In genomic region chr7:15821484-15822122, GRCh38 we compare ENCODE assay signal across 23 cellular contexts.
DNase-seq lines count a peak whose midpoint lies in the region; ATAC-seq, FAIRE-seq and TF ChIP-seq lines count a peak whose summit lies in the region.
"Had no signal": no experiment of that assay in that cellular context is flagged by ENCODE, and none has a peak within 500 bp of the region (broad histone marks: within the 10 kb centered on the region; RNA-seq: fewer than 3 reads in every experiment).

No MANE protein-coding gene starts in this region.

- H3K18ac ChIP-seq in IMR-90 (ENCODE audit: low read depth, low read length) = no peak overlapping the region

- H3K4me2 ChIP-seq in IMR-90 (ENCODE audit: low read depth, low read length) = no peak overlapping the region

- H3K27me3 Mint-ChIP-seq in mesothelial cell of epicardium (ENCODE audit: low read depth) = no peaks in the 10 kb centered on the region
- H3K27me3 Mint-ChIP-seq: CD4-positive, alpha-beta T cell; central memory CD8-positive, alpha-beta T cell; naive B cell; stimulated activated memory B cell treated with anti-CD40 and anti-IgM and Interleukin-4, amounts not matched to agents 10 μg/mL and 1 μg/mL and 100 μg/mL, for 72 hours had no signal

- H3K9me3 Mint-ChIP-seq in mesothelial cell of epicardium = no peaks in the 10 kb centered on the region
- H3K9me3 Mint-ChIP-seq: CD4-positive, alpha-beta T cell; naive B cell had no signal

- TF ChIP-seq RAD21 in IMR-90 (IDR thresholded peaks at IDR 0.05; ENCODE audit: low read length) = no peak

- no TSS peak for BruUV-seq in IMR-90 (replicated peaks; lab: Mats Ljungman, UMichigan)

- no peak overlapping the region for H2AK5ac ChIP-seq in IMR-90 (ENCODE audit: low read depth, low read length)

- no peak overlapping the region for H2AFZ ChIP-seq in IMR-90 (replicated peaks; ENCODE audit: low read length, poor library complexity)

- H3K4me3 ChIP-seq in IMR-90 (ENCODE audit: insufficient read depth, low read depth, low read length) (no peak overlapping the region), fibroblast of the aortic adventitia (ENCODE audit: low read depth, low read length) (no peak overlapping the region)
- H3K4me3 ChIP-seq: HAP-1 had no signal

- no peak overlapping the region for H2BK5ac ChIP-seq in IMR-90 (ENCODE audit: low read depth, low read length, poor library complexity, severe bottlenecking)

- H2BK15ac ChIP-seq in IMR-90 (ENCODE audit: low read depth, low read length) = no peak overlapping the region

- no peaks in the 10 kb centered on the region for H3K36me3 ChIP-seq in IMR-90 (ENCODE audit: control insufficient read depth, insufficient read depth, low read length)
- H3K36me3 ChIP-seq: HAP-1 had no signal

- no peaks in the 10 kb centered on the region for H3K9me1 ChIP-seq in IMR-90 (ENCODE audit: insufficient read depth, low read length)

- peaks cover 6% of the 10 kb centered on the region for H3K4me1 Mint-ChIP-seq in mesothelial cell of epicardium
- H3K4me1 Mint-ChIP-seq: central memory CD8-positive, alpha-beta T cell; naive B cell; stimulated activated memory B cell treated with anti-CD40 and anti-IgM and Interleukin-4, amounts not matched to agents 10 μg/mL and 1 μg/mL and 100 μg/mL, for 72 hours had no signal

- no peak overlapping the region for H4K5ac ChIP-seq in IMR-90 (ENCODE audit: low read depth, low read length)

- H3K27ac ChIP-seq in IMR-90 (ENCODE audit: insufficient read depth, low read length) = no peak overlapping the region

- in situ Hi-C loops in IMR-90 (cut with MboI; ENCODE audit: low sequenced_read_pairs) = no loop called here

- no peak overlapping the region for H2BK20ac ChIP-seq in IMR-90 (ENCODE audit: low read depth, low read length)

- H3K79me1 ChIP-seq in IMR-90 (ENCODE audit: low read depth in 1 of 2, low read length in 2 of 2) = no peaks in the 10 kb centered on the region

- TF ChIP-seq POLR2A in IMR-90 (IDR thresholded peaks at IDR 0.05; ENCODE audit: low read depth, low read length) (no peak), H54 (IDR thresholded peaks at IDR 0.05; ENCODE audit: low read depth, low read length) (no peak)

- dilution Hi-C loops in IMR-90 (cut with HindIII; ENCODE audit: low sequenced_read_pairs, unreplicated experiment) = no loop called here

- no peak overlapping the region for H3K23ac ChIP-seq in IMR-90 (ENCODE audit: low read depth, low read length)

- no peak overlapping the region for H2BK120ac ChIP-seq in IMR-90 (ENCODE audit: low read depth, low read length)

- H3K14ac ChIP-seq in IMR-90 (replicated peaks; ENCODE audit: low read depth, low read length) = no peak overlapping the region

- TF ChIP-seq CTCF in IMR-90 (conservative IDR thresholded peaks at IDR 0.05; ENCODE audit: low read depth, low read length) = no peak
- no peak for TF ChIP-seq CTCF in fibroblast of the aortic adventitia (IDR thresholded peaks at IDR 0.05; ENCODE audit: insufficient read depth, low read length)
- TF ChIP-seq CTCF in mesothelial cell of epicardium (IDR thresholded peaks at IDR 0.05; ENCODE audit: unreplicated experiment) = no peak

- FAIRE-seq in H54 (lab: Jason Lieb, UNC) = no peak
- FAIRE-seq: RCC 7860 had no signal

- CTCF ChIA-PET in IMR-90 (lab: Yijun Ruan, JAX) = interaction anchor here (1.2 to 2.2 kb wide), 2 partner anchors 10 kb away, joined by 3 to 6 read pairs; no protein-coding TSS in a partner anchor

- 0 out of 2 replicates have a peak, but pooled peaks cover 1% of the 10 kb centered on the region for H3K4me1 ChIP-seq in IMR-90 (ENCODE audit: control insufficient read depth, insufficient read depth, low read length)
- H3K4me1 ChIP-seq: HAP-1 had no signal

- peak overlapping the region; percentile 59 for H3K27ac Mint-ChIP-seq in mesothelial cell of epicardium
- H3K27ac Mint-ChIP-seq: CD4-positive, alpha-beta T cell; naive B cell; stimulated activated memory B cell treated with anti-CD40 and anti-IgM and Interleukin-4, amounts not matched to agents 10 μg/mL and 1 μg/mL and 100 μg/mL, for 72 hours had no signal

- H3K4ac ChIP-seq in IMR-90 (ENCODE audit: low read depth, low read length) = no peak overlapping the region

- DNase-seq in AG20443 (ENCODE audit: low spot score) (peak; percentile 29), IMR-90 (no peak), fibroblast of the aortic adventitia (ENCODE audit: low read depth) (peak; percentile 81), mesothelial cell of epicardium (ENCODE audit: low spot score in 2 of 2, unreplicated experiment in 2 of 2) (no peak), H54 (ENCODE audit: insufficient read length, low spot score) (no peak), GM19238 (ENCODE audit: insufficient read length, low spot score) (no peak), NCI-H526 (lab: John Stamatoyannopoulos, UW) (no peak), T-helper 1 cell (no peak)
- DNase-seq: activated CD4-positive, alpha-beta T cell treated with anti-CD3 and anti-CD28 coated beads, Interleukin-2, amount 50 U/mL, for 4 hours; activated naive CD4-positive, alpha-beta T cell; CD4-positive, alpha-beta T cell; DMS153; effector CD8-positive, alpha-beta T cell; hippocampal formation; naive B cell; NCI-H1092 treated with DMSO at 0.1 percent for 48 hours; NCI-H2029 treated with DMSO at 0.1 percent for 48 hours; stimulated activated CD4-positive, alpha-beta T cell treated with anti-CD3 and anti-CD28 coated beads, Interleukin-1b, Interleukin-23, amount 100 ng/mL, for 48 hours; T-helper 2 cell had no signal

- no peaks in the 10 kb centered on the region for H3K9me3 ChIP-seq in IMR-90 (ENCODE audit: control insufficient read depth, insufficient read depth, low read length)
- H3K9me3 ChIP-seq: HAP-1 had no signal

- no peaks in the 10 kb centered on the region for H3K36me3 Mint-ChIP-seq in mesothelial cell of epicardium
- H3K36me3 Mint-ChIP-seq: naive B cell; stimulated activated memory B cell treated with anti-CD40 and anti-IgM and Interleukin-4, amounts not matched to agents 10 μg/mL and 1 μg/mL and 100 μg/mL, for 72 hours had no signal

- H3K56ac ChIP-seq in IMR-90 (ENCODE audit: extremely low read depth, insufficient read depth, low read length) = no peak overlapping the region

- H2AK9ac ChIP-seq in IMR-90 (replicated peaks; ENCODE audit: low read depth, low read length, poor library complexity) = no peak overlapping the region

- H3K27me3 ChIP-seq in IMR-90 (ENCODE audit: control insufficient read depth, insufficient read depth, low read length) = no peaks in the 10 kb centered on the region

- H4K20me1 ChIP-seq in IMR-90 (ENCODE audit: insufficient read depth, low read length) = no peaks in the 10 kb centered on the region

- intact Hi-C loops in IMR-90 (cut with micrococcal nuclease) = no loop called here

- peak; percentile 35; the same call in 1 of the 2 replicates for ATAC-seq in IMR-90 (ENCODE audit: low read depth)
- ATAC-seq: stimulated activated memory B cell treated with anti-CD40 and anti-IgM and Interleukin-4, amounts not matched to agents 10 μg/mL and 1 μg/mL and 100 μg/mL, for 72 hours had no signal

- no peak overlapping the region for H4K8ac ChIP-seq in IMR-90 (ENCODE audit: low read depth in 2 of 2, low read length in 2 of 2)

- POLR2A ChIA-PET in IMR-90 (lab: Charles Lee; ENCODE audit: unreplicated experiment) = no interaction called here

- no peak overlapping the region for H4K91ac ChIP-seq in IMR-90 (ENCODE audit: insufficient read depth, low read depth, low read length)

- no CpG with 5 or more reads among the region's 3 CpGs for WGBS in IMR-90 (ENCODE audit: extremely low coverage in 2 of 2, insufficient read length in 1 of 2), 2 experiments

- H3K4me3 Mint-ChIP-seq in mesothelial cell of epicardium = no peak overlapping the region
- H3K4me3 Mint-ChIP-seq: CD4-positive, alpha-beta T cell; central memory CD8-positive, alpha-beta T cell; naive B cell; stimulated activated memory B cell treated with anti-CD40 and anti-IgM and Interleukin-4, amounts not matched to agents 10 μg/mL and 1 μg/mL and 100 μg/mL, for 72 hours had no signal

- no peak overlapping the region for H3K9ac ChIP-seq in IMR-90 (ENCODE audit: low read depth, low read length)

TF ChIP-seq in IMR-90, 13 proteins besides CTCF, POLR2A, EP300 and RAD21:
- no peak for TF ChIP-seq MXI1 (IDR thresholded peaks at IDR 0.05; ENCODE audit: borderline replicate concordance, low read depth, low read length)
- no peak for TF ChIP-seq FOS (IDR thresholded peaks at IDR 0.05; ENCODE audit: low read depth, low read length)
- TF ChIP-seq CHD1 (IDR thresholded peaks at IDR 0.05; ENCODE audit: low read depth, low read length) = no peak
- TF ChIP-seq USF2 (IDR thresholded peaks at IDR 0.05; ENCODE audit: low read depth, low read length) = no peak

Comparison
In these comparisons a context has a peak if more than half of its experiments do, and no peak if none do; other contexts are left out.
1. DNase-seq: peak in AG20443 (single experiment) and fibroblast of the aortic adventitia (single experiment); none in IMR-90 (single experiment), mesothelial cell of epicardium (0 of 2), H54 (single experiment), GM19238 (single experiment), NCI-H526 (0 of 2) and T-helper 1 cell (0 of 5).